11 cellular contexts compared by ENCODE assay signal in genomic region chr17:64183815-64184397, GRCh38. TPM values are rescaled to one million over a fixed set of nuclear protein-coding genes. Genes with fewer than 3 reads are reported as not detected.
DNase-seq lines count a peak whose midpoint lies in the region; ATAC-seq and TF ChIP-seq lines count a peak whose summit lies in the region.
"Had no signal": no experiment of that assay in that cellular context is flagged by ENCODE, and none has a peak within 500 bp of the region (broad histone marks: within the 10 kb centered on the region; RNA-seq: fewer than 3 reads in every experiment).

No MANE protein-coding gene starts in this region.

- DNase-seq in MCF 10A (ENCODE audit: unreplicated experiment): peak; percentile 17
- no peak for DNase-seq in breast epithelium (ENCODE audit: low spot score in 2 of 2)
- peak; percentile 38 for DNase-seq in RKO (ENCODE audit: low spot score)
- peak; percentile 42 for DNase-seq in choroid plexus epithelial cell (ENCODE audit: low read depth)
- peak; percentile 8 to 12 for DNase-seq in stimulated activated CD8-positive, alpha-beta memory T cell treated with anti-CD3 and anti-CD28 coated beads, Interleukin-2, amount 100 ng/mL, for 48 hours (ENCODE audit: low read depth in 2 of 2)
- no peak for DNase-seq in lower leg skin (ENCODE audit: low spot score in 2 of 2)
- no peak for DNase-seq in NCI-H1105 (lab: John Stamatoyannopoulos, UW)
- DNase-seq: heart right ventricle had no signal

- ATAC-seq in GM19463 (IDR thresholded peaks at IDR 0.05; ENCODE audit: unreplicated experiment): no peak
- ATAC-seq: heart right ventricle had no signal

- no TSS peak for BruUV-seq in MCF 10A (replicated peaks; lab: Mats Ljungman, UMichigan)

- no peak overlapping the region for H3K27ac ChIP-seq in breast epithelium
- H3K27ac ChIP-seq: C4-2B, heart right ventricle, SJSA1 had no signal

- TF ChIP-seq CTCF in MCF 10A (IDR thresholded peaks at IDR 0.05; ENCODE audit: unreplicated experiment): no peak
- no peak for TF ChIP-seq CTCF in breast epithelium (IDR thresholded peaks at IDR 0.05)
- no peak for TF ChIP-seq CTCF in choroid plexus epithelial cell (conservative IDR thresholded peaks at IDR 0.05; ENCODE audit: low read depth, low read length)
- TF ChIP-seq CTCF in lower leg skin (IDR thresholded peaks at IDR 0.05): no peak

- peaks cover 6% of the 10 kb centered on the region for H3K4me1 Mint-ChIP-seq in MCF 10A (ENCODE audit: insufficient read depth, unreplicated experiment)

- H3K9me3 ChIP-seq in breast epithelium: no peaks in the 10 kb centered on the region
- H3K9me3 ChIP-seq: heart right ventricle, SJSA1 had no signal

- intact Hi-C loops in MCF 10A (cut with micrococcal nuclease): no loop called here
- intact Hi-C loops in breast epithelium (cut with DNase I; ENCODE audit: low total_unique reads): no loop called here
- intact Hi-C loops in lower leg skin (cut with DNase I; ENCODE audit: low total_unique reads): no loop called here

- H3K4me3 ChIP-seq in breast epithelium (no peak overlapping the region), choroid plexus epithelial cell (ENCODE audit: low read depth, low read length) (no peak overlapping the region), lower leg skin (ENCODE audit: low read depth, poor library complexity, severe bottlenecking) (no peak overlapping the region)
- H3K4me3 ChIP-seq: heart right ventricle, SJSA1 had no signal

- no peaks in the 10 kb centered on the region for H3K27me3 Mint-ChIP-seq in MCF 10A (ENCODE audit: insufficient read depth, unreplicated experiment)

- CTCF ChIA-PET in MCF 10A (lab: Yijun Ruan, JAX): interaction anchor here (0.7 kb wide), 1 partner anchor 181 kb away, joined by 3 read pairs; no protein-coding TSS in a partner anchor

- H3K36me3 Mint-ChIP-seq in MCF 10A (ENCODE audit: insufficient read depth, unreplicated experiment): peaks cover 85% of the 10 kb centered on the region

- no peak overlapping the region for H3K4me3 Mint-ChIP-seq in MCF 10A (ENCODE audit: unreplicated experiment)

- H3K27me3 ChIP-seq in breast epithelium: no peaks in the 10 kb centered on the region
- H3K27me3 ChIP-seq: heart right ventricle, SJSA1 had no signal

- POLR2A ChIA-PET in MCF 10A (lab: Yijun Ruan, JAX): interaction anchor here (0.7 to 1.5 kb wide), 4 partner anchors 11 to 91 kb away, joined by 3 to 8 read pairs (median 3); no protein-coding TSS in a partner anchor

- H3K9me3 Mint-ChIP-seq in MCF 10A (ENCODE audit: unreplicated experiment): no peaks in the 10 kb centered on the region

- WGBS in lower leg skin, 2 donors: 75% methylated on average over 5 of the region's 5 CpGs

- no peak for TF ChIP-seq POLR2A in breast epithelium (IDR thresholded peaks at IDR 0.05)
- TF ChIP-seq POLR2A in lower leg skin (IDR thresholded peaks at IDR 0.05): no peak

- H3K4me1 ChIP-seq in breast epithelium: no peaks in the 10 kb centered on the region

- H3K27ac Mint-ChIP-seq in MCF 10A (ENCODE audit: low read depth, unreplicated experiment): no peak overlapping the region

- no peaks in the 10 kb centered on the region for H3K36me3 ChIP-seq in breast epithelium

RNA-seq across cellular contexts. Expression of gene ERN1, which starts 54.0 kb away (rescaled TPM):
- total RNA-seq in MCF 10A (2022) (79.5 and 87.0 TPM in 2 replicates), breast epithelium (10 to 100 TPM; 13.1 to 40.8 (median 34.7) TPM), lower leg skin (10 to 100 TPM; 18.2 to 44.0 (median 22.8) TPM)

Comparison
In these comparisons a context has a peak if more than half of its experiments do, and no peak if none do; other contexts are left out.
1. DNase-seq: peak in MCF 10A (single experiment), RKO (single experiment), choroid plexus epithelial cell (single experiment) and stimulated activated CD8-positive, alpha-beta memory T cell treated with anti-CD3 and anti-CD28 coated beads, Interleukin-2, amount 100 ng/mL, for 48 hours (2 of 2); none in breast epithelium (0 of 2), lower leg skin (0 of 2) and NCI-H1105 (single experiment).